Comparison of ENCODE assay signal across 12 cellular contexts in genomic region chr17:32520737-32521399, GRCh38. TPM values are rescaled to one million over a fixed set of nuclear protein-coding genes. Genes with fewer than 3 reads are reported as not detected.
DNase-seq lines count a peak whose midpoint lies in the region; ATAC-seq and TF ChIP-seq lines count a peak whose summit lies in the region.
"Had no signal": no experiment of that assay in that cellular context is flagged by ENCODE, and none has a peak within 500 bp of the region (broad histone marks: within the 10 kb centered on the region; RNA-seq: fewer than 3 reads in every experiment).

No MANE protein-coding gene starts in this region.

- H3K4me1 ChIP-seq in ectodermal cell (ENCODE audit: control insufficient read depth, insufficient read depth, low read length), result peaks cover 42% of the 10 kb centered on the region

- H3K4me3 Mint-ChIP-seq in T-helper 1 cell treated with Interleukin-12 subunit alpha and Interleukin-12 subunit beta and Interleukin-4 antibody, amounts not matched to agents 30 μg/mL and 1 μg/mL, for 36 hours, result peak overlapping the region; percentile 77
- H3K4me3 Mint-ChIP-seq in progenitor cell of endocrine pancreas (ENCODE audit: low read depth), result peak overlapping the region; percentile 72

- TF ChIP-seq CTCF in progenitor cell of endocrine pancreas (IDR thresholded peaks at IDR 0.05; ENCODE audit: unreplicated experiment), result no peak

- H3K4me3 ChIP-seq in ectodermal cell (ENCODE audit: insufficient read depth, low read depth, low read length) (no peak overlapping the region), MG63 (no peak overlapping the region)
- H3K4me3 ChIP-seq: colonic mucosa had no signal

- WGBS in ectodermal cell, 2 experiments, result 87% methylated on average over 9 of the region's 9 CpGs

- H3K27me3 ChIP-seq in ectodermal cell (ENCODE audit: control insufficient read depth, insufficient read depth, low read length, poor library complexity, severe bottlenecking) (no peaks in the 10 kb centered on the region), MG63 (no peaks in the 10 kb centered on the region; the same call in 1 of the 2 replicates)
- H3K27me3 ChIP-seq: colonic mucosa had no signal

- H3K36me3 Mint-ChIP-seq in T-helper 1 cell treated with Interleukin-12 subunit alpha and Interleukin-12 subunit beta and Interleukin-4 antibody, amounts not matched to agents 30 μg/mL and 1 μg/mL, for 36 hours (ENCODE audit: low read depth), result peaks cover under 1% of the 10 kb centered on the region
- peaks cover 1% of the 10 kb centered on the region for H3K36me3 Mint-ChIP-seq in progenitor cell of endocrine pancreas (ENCODE audit: insufficient read depth)

- H3K9me3 ChIP-seq in ectodermal cell (ENCODE audit: control insufficient read depth, low read length), result no peaks in the 10 kb centered on the region
- H3K9me3 ChIP-seq in MG63, result no peaks in the 10 kb centered on the region
- H3K9me3 ChIP-seq: colonic mucosa had no signal

- peaks cover 49% of the 10 kb centered on the region for H3K4me1 Mint-ChIP-seq in T-helper 1 cell treated with Interleukin-12 subunit alpha and Interleukin-12 subunit beta and Interleukin-4 antibody, amounts not matched to agents 30 μg/mL and 1 μg/mL, for 36 hours (ENCODE audit: low read depth)
- peaks cover 16% of the 10 kb centered on the region for H3K4me1 Mint-ChIP-seq in progenitor cell of endocrine pancreas (ENCODE audit: low read depth)

- DNase-seq in T-helper 1 cell (no peak), NCI-H82 (lab: John Stamatoyannopoulos, UW) (peak; percentile 88), progenitor cell of endocrine pancreas (ENCODE audit: low spot score, unreplicated experiment) (no peak), MG63 (no peak), RKO (ENCODE audit: low spot score) (no peak)
- DNase-seq: kidney glomerular epithelial cell; stimulated activated CD4-positive, alpha-beta T cell treated with anti-CD3 and anti-CD28 coated beads, Interleukin-2, amount 100 ng/mL, for 48 hours; T-helper 9 cell had no signal

- H3K9me3 Mint-ChIP-seq in T-helper 1 cell treated with Interleukin-12 subunit alpha and Interleukin-12 subunit beta and Interleukin-4 antibody, amounts not matched to agents 30 μg/mL and 1 μg/mL, for 36 hours, result no peaks in the 10 kb centered on the region
- no peaks in the 10 kb centered on the region for H3K9me3 Mint-ChIP-seq in progenitor cell of endocrine pancreas (ENCODE audit: low read depth)

- peak overlapping the region; percentile 96 for H3K27ac ChIP-seq in ectodermal cell (ENCODE audit: insufficient read depth, low read depth, low read length, poor library complexity, severe bottlenecking)
- H3K27ac ChIP-seq: colonic mucosa had no signal

- no peaks in the 10 kb centered on the region for H3K36me3 ChIP-seq in ectodermal cell (ENCODE audit: control insufficient read depth, insufficient read depth, low read length)
- H3K36me3 ChIP-seq in MG63, result no peaks in the 10 kb centered on the region
- H3K36me3 ChIP-seq: colonic mucosa had no signal

- ATAC-seq in GM18498 (IDR thresholded peaks at IDR 0.05; ENCODE audit: unreplicated experiment), result no peak

- no peak overlapping the region for H3K27ac Mint-ChIP-seq in T-helper 1 cell treated with Interleukin-12 subunit alpha and Interleukin-12 subunit beta and Interleukin-4 antibody, amounts not matched to agents 30 μg/mL and 1 μg/mL, for 36 hours
- H3K27ac Mint-ChIP-seq in progenitor cell of endocrine pancreas, result no peak overlapping the region

- peaks cover 14% of the 10 kb centered on the region for H3K27me3 Mint-ChIP-seq in T-helper 1 cell treated with Interleukin-12 subunit alpha and Interleukin-12 subunit beta and Interleukin-4 antibody, amounts not matched to agents 30 μg/mL and 1 μg/mL, for 36 hours (ENCODE audit: low read depth)
- no peaks in the 10 kb centered on the region for H3K27me3 Mint-ChIP-seq in progenitor cell of endocrine pancreas

RNA-seq across cellular contexts. Expression of gene CDK5R1, which starts 34.1 kb away (rescaled TPM):
- polyA plus RNA-seq in ectodermal cell (2013, experiment 1 of 4), result 17.9 TPM
- polyA plus RNA-seq in ectodermal cell (2013, experiment 2 of 4), result 13.2 TPM
- 12.9 TPM for polyA plus RNA-seq in ectodermal cell (2013, experiment 3 of 4)
- 13.2 TPM for polyA plus RNA-seq in ectodermal cell (2013, experiment 4 of 4)
- 6.1 and 6.2 TPM in 2 replicates for total RNA-seq in progenitor cell of endocrine pancreas
- total RNA-seq in MG63 (2014; rRNA removed; shearing (Covaris generic); ENCODE audit: low replicate concordance), result 0.49 and 0.72 TPM in 2 replicates
